2 cellular contexts compared by ENCODE assay signal in the genomic region with DNA sequence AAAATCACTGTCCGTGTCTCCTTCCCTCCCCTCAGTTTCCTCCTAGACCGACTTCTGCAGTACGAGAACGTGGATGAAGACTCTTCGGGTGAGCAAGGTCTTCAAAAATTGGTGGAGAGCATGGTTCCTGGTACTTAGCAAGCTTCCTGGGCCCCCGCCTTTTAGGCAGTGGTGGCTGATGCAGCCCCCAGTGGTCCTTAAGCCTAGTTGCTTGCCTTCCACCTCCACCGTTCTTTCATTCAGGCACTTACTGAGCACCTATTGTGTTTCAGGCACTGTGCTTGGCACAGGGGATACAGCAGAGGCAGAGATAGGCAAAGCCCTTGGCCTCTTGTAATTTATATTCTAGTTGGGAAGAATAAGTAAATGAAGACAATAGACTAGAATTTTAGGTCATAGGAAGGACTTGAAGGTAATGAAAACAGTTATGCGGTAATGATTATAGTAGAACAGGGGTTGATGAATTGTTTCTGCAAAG.
TF ChIP-seq lines count a peak whose summit lies in the region.

No MANE protein-coding gene starts in this region.

TF ChIP-seq in GM23338, 12 proteins besides CTCF, POLR2A, EP300 and RAD21:
- no peak for TF ChIP-seq ZNF114 (CRISPR knock-in tag; IDR thresholded peaks at IDR 0.05)
- TF ChIP-seq CREB1 (CRISPR knock-in tag; IDR thresholded peaks at IDR 0.05; ENCODE audit: low read depth): no peak
- TF ChIP-seq EZH2phosphoT487 (IDR thresholded peaks at IDR 0.05; ENCODE audit: unreplicated experiment): no peak
- no peak for TF ChIP-seq POLR2AphosphoS5 (IDR thresholded peaks at IDR 0.05; ENCODE audit: low read depth)
- no peak for TF ChIP-seq EZH2 (IDR thresholded peaks at IDR 0.05; ENCODE audit: low read depth, unreplicated experiment)
- no peak for TF ChIP-seq NANOG (IDR thresholded peaks at IDR 0.05; ENCODE audit: borderline replicate concordance)
- no peak for TF ChIP-seq ZNF462 (CRISPR knock-in tag; IDR thresholded peaks at IDR 0.05)
- TF ChIP-seq, protein P1, sequence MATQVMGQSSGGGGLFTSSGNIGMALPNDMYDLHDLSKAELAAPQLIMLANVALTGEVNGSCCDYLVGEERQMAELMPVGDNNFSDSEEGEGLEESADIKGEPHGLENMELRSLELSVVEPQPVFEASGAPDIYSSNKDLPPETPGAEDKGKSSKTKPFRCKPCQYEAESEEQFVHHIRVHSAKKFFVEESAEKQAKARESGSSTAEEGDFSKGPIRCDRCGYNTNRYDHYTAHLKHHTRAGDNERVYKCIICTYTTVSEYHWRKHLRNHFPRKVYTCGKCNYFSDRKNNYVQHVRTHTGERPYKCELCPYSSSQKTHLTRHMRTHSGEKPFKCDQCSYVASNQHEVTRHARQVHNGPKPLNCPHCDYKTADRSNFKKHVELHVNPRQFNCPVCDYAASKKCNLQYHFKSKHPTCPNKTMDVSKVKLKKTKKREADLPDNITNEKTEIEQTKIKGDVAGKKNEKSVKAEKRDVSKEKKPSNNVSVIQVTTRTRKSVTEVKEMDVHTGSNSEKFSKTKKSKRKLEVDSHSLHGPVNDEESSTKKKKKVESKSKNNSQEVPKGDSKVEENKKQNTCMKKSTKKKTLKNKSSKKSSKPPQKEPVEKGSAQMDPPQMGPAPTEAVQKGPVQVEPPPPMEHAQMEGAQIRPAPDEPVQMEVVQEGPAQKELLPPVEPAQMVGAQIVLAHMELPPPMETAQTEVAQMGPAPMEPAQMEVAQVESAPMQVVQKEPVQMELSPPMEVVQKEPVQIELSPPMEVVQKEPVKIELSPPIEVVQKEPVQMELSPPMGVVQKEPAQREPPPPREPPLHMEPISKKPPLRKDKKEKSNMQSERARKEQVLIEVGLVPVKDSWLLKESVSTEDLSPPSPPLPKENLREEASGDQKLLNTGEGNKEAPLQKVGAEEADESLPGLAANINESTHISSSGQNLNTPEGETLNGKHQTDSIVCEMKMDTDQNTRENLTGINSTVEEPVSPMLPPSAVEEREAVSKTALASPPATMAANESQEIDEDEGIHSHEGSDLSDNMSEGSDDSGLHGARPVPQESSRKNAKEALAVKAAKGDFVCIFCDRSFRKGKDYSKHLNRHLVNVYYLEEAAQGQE (IDR thresholded peaks at IDR 0.05; ENCODE audit: unreplicated experiment): no peak
- TF ChIP-seq ETS1 (IDR thresholded peaks at IDR 0.05): no peak
- TF ChIP-seq ZNF331 (CRISPR knock-in tag; IDR thresholded peaks at IDR 0.05; ENCODE audit: low read depth): no peak
TF ChIP-seq in GM23338: peak in this region for 0.

TF ChIP-seq in SK-N-SH, 30 proteins besides CTCF, POLR2A, EP300 and RAD21:
- TF ChIP-seq, protein P2, sequence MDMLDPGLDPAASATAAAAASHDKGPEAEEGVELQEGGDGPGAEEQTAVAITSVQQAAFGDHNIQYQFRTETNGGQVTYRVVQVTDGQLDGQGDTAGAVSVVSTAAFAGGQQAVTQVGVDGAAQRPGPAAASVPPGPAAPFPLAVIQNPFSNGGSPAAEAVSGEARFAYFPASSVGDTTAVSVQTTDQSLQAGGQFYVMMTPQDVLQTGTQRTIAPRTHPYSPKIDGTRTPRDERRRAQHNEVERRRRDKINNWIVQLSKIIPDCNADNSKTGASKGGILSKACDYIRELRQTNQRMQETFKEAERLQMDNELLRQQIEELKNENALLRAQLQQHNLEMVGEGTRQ (IDR thresholded peaks at IDR 0.05; ENCODE audit: borderline replicate concordance, low read depth, low read length): no peak
- TF ChIP-seq POLR2AphosphoS5 (IDR thresholded peaks at IDR 0.05; ENCODE audit: low read depth, low read length): no peak
- no peak for TF ChIP-seq JUND (IDR thresholded peaks at IDR 0.05)
- TF ChIP-seq, protein P3, sequence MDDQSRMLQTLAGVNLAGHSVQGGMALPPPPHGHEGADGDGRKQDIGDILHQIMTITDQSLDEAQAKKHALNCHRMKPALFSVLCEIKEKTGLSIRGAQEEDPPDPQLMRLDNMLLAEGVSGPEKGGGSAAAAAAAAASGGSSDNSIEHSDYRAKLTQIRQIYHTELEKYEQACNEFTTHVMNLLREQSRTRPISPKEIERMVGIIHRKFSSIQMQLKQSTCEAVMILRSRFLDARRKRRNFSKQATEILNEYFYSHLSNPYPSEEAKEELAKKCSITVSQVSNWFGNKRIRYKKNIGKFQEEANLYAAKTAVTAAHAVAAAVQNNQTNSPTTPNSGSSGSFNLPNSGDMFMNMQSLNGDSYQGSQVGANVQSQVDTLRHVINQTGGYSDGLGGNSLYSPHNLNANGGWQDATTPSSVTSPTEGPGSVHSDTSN (IDR thresholded peaks at IDR 0.05): no peak
- no peak for TF ChIP-seq NRF1 (IDR thresholded peaks at IDR 0.05; ENCODE audit: low read depth, low read length)
- no peak for TF ChIP-seq SIN3A (IDR thresholded peaks at IDR 0.05; ENCODE audit: borderline replicate concordance, low read depth, low read length)
- TF ChIP-seq, protein P4, sequence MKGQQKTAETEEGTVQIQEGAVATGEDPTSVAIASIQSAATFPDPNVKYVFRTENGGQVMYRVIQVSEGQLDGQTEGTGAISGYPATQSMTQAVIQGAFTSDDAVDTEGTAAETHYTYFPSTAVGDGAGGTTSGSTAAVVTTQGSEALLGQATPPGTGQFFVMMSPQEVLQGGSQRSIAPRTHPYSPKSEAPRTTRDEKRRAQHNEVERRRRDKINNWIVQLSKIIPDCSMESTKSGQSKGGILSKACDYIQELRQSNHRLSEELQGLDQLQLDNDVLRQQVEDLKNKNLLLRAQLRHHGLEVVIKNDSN (IDR thresholded peaks at IDR 0.05; ENCODE audit: borderline replicate concordance, low read depth): no peak
- TF ChIP-seq TEAD4 (IDR thresholded peaks at IDR 0.05; ENCODE audit: borderline replicate concordance, insufficient read depth): no peak
- TF ChIP-seq MEF2A (IDR thresholded peaks at IDR 0.05; ENCODE audit: borderline replicate concordance, low read depth): no peak
- no peak for TF ChIP-seq TAF1 (IDR thresholded peaks at IDR 0.05; ENCODE audit: borderline replicate concordance, low read depth, low read length)
